In genomic region chr6:83193747-83194582, GRCh38 we compare ENCODE assay signal across 8 cellular contexts. TPM values are rescaled to one million over a fixed set of nuclear protein-coding genes. Genes with fewer than 3 reads are reported as not detected.
A peak's percentile ranks its signal among the peaks of the same experiment; 100 is the strongest.
DNase-seq lines count a peak whose midpoint lies in the region; ATAC-seq and TF ChIP-seq lines count a peak whose summit lies in the region.

No MANE protein-coding gene starts in this region.

- H3K9me3 Mint-ChIP-seq in IgD-negative memory B cell (no peaks in the 10 kb centered on the region), chondrocyte (ENCODE audit: low read depth) (no peaks in the 10 kb centered on the region)

- H3K27ac Mint-ChIP-seq in IgD-negative memory B cell, result peak overlapping the region; percentile 4 to 29 (median 4)
- H3K27ac Mint-ChIP-seq in chondrocyte (ENCODE audit: unreplicated experiment), result peak overlapping the region; percentile 66

- peaks cover 18 to 31% (median 31%) of the 10 kb centered on the region in 3 donors for H3K4me1 Mint-ChIP-seq in IgD-negative memory B cell
- peaks cover 70% of the 10 kb centered on the region for H3K4me1 Mint-ChIP-seq in chondrocyte (ENCODE audit: low read depth)

- peak; percentile 24 for DNase-seq in DMS53 treated with DMSO at 0.1 percent for 48 hours (lab: John Stamatoyannopoulos, UW; ENCODE audit: unreplicated experiment)
- peak; percentile 23 for DNase-seq in T-helper 9 cell
- DNase-seq in chondrocyte (ENCODE audit: low spot score), result no peak
- DNase-seq in stimulated activated CD4-positive, alpha-beta T cell treated with anti-CD3 and anti-CD28 coated beads, Interleukin-2, amount 100 ng/mL, for 24 hours, result peak; percentile 27 to 33
- no peak for DNase-seq in dedifferentiated amniotic fluid mesenchymal stem cell (ENCODE audit: extremely low spot score)

- H3K27me3 ChIP-seq in layer of hippocampus (ENCODE audit: control insufficient read depth, insufficient read depth, low read length), result no peaks in the 10 kb centered on the region

- H3K27me3 Mint-ChIP-seq in IgD-negative memory B cell, result no peaks in the 10 kb centered on the region
- H3K27me3 Mint-ChIP-seq in chondrocyte (ENCODE audit: low read depth), result no peaks in the 10 kb centered on the region

- TF ChIP-seq CTCF in chondrocyte (IDR thresholded peaks at IDR 0.05), result no peak

- H3K4me3 Mint-ChIP-seq in IgD-negative memory B cell, result peak overlapping the region; percentile 90 to 100 (median 94)
- H3K4me3 Mint-ChIP-seq in chondrocyte (ENCODE audit: unreplicated experiment), result peak overlapping the region; percentile 98

- H3K36me3 Mint-ChIP-seq in IgD-negative memory B cell (no peaks in the 10 kb centered on the region), chondrocyte (ENCODE audit: low read depth) (peaks cover 16% of the 10 kb centered on the region)

- peak overlapping the region; percentile 73 for H3K27ac ChIP-seq in layer of hippocampus (ENCODE audit: low read depth, low read length)

- peak; percentile 27 for ATAC-seq in GM21526 (IDR thresholded peaks at IDR 0.05; ENCODE audit: low FRiP score, unreplicated experiment)

RNA-seq across cellular contexts. Expression of gene RWDD2A, which starts 0.8 kb away (rescaled TPM):
- 1.8 TPM for polyA plus RNA-seq in IgD-negative memory B cell
- 6.4 to 7.8 TPM (median 6.5 TPM) in 3 replicates for total RNA-seq in chondrocyte

RNA-seq across cellular contexts. Expression of gene PGM3, which starts 0.9 kb away (rescaled TPM):
- 11.6 TPM for polyA plus RNA-seq in IgD-negative memory B cell
- 130 to 159 TPM (median 135 TPM) in 3 replicates for total RNA-seq in chondrocyte

Comparison
In these comparisons a context has a peak if more than half of its experiments do, and no peak if none do; other contexts are left out.
1. DNase-seq: peak in DMS53 treated with DMSO at 0.1 percent for 48 hours (single experiment), T-helper 9 cell (single experiment) and stimulated activated CD4-positive, alpha-beta T cell treated with anti-CD3 and anti-CD28 coated beads, Interleukin-2, amount 100 ng/mL, for 24 hours (2 of 2); none in chondrocyte (single experiment) and dedifferentiated amniotic fluid mesenchymal stem cell (single experiment).